Comparison of ENCODE assay signal across 1 cellular context in the genomic region with DNA sequence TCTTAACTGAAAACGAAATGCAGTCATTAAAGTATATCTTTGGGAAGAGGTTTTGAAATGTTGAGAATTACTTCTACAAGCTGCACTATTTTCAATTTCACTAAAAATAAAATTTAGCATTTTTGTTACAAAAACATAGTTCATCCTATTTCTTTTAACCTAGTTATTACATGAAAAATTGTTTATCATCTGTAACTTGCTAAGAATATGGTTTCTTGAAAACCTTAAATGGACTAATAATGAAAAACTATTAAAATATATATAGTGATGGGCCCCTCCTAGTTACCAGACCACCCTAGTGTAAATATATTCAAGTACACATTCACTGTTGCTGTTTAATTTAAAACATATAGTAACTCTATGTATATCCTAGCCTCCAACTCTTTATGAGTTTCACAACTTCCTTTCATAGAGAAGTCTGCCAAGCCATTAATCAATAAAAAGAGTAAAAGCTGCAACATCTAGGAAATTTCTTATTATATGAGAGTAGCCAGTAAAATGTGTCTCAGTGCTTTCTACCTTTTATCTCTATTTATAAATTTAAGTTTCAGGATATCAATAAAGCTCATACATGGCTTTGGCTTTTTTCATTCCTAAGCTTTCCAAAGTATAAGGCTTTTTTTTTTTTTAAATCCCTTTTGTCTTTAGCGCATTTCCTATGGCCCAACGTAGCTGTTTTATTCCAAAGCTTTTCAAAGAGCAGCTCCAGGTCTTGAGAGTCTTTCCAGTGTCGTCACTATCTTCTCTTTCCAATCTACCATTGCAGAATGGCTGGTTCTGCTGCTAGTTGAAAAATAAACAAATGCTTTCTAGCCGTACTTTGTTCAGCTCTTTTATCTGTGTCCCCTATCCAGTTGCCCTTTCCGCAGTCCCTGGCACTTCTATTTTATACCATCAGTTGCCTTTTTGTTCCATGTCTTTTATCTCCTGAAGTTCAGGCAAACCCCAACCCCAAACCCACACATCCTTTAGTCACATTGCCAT.
TF ChIP-seq lines count a peak whose summit lies in the region.

No MANE protein-coding gene starts in this region.

TF ChIP-seq in HepG2, 621 proteins besides CTCF, POLR2A, EP300 and RAD21 (continued from another document and continues in another):
- TF ChIP-seq, protein P1, sequence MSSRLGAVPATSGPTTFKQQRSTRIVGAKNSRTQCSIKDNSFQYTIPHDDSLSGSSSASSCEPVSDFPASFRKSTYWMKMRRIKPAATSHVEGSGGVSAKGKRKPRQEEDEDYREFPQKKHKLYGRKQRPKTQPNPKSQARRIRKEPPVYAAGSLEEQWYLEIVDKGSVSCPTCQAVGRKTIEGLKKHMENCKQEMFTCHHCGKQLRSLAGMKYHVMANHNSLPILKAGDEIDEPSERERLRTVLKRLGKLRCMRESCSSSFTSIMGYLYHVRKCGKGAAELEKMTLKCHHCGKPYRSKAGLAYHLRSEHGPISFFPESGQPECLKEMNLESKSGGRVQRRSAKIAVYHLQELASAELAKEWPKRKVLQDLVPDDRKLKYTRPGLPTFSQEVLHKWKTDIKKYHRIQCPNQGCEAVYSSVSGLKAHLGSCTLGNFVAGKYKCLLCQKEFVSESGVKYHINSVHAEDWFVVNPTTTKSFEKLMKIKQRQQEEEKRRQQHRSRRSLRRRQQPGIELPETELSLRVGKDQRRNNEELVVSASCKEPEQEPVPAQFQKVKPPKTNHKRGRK (CRISPR knock-in tag; IDR thresholded peaks at IDR 0.05), result no peak
- TF ChIP-seq POLR2AphosphoS5 (IDR thresholded peaks at IDR 0.05; ENCODE audit: low read depth, low read length) (peak; percentile 58; the same call in 1 of the 2 replicates), HES4 (CRISPR knock-in tag; IDR thresholded peaks at IDR 0.05; ENCODE audit: borderline replicate concordance) (no peak), SSRP1 (CRISPR knock-in tag; IDR thresholded peaks at IDR 0.05) (peak; percentile 64; the same call in 1 of the 2 replicates), ZNF619 (CRISPR knock-in tag; IDR thresholded peaks at IDR 0.05) (no peak), NR2F2 (IDR thresholded peaks at IDR 0.05; ENCODE audit: borderline replicate concordance, low read depth) (no peak), MBNL3 (CRISPR knock-in tag; conservative IDR thresholded peaks at IDR 0.05) (no peak), ZNF678 (CRISPR knock-in tag; IDR thresholded peaks at IDR 0.05) (no peak), PRMT3 (CRISPR knock-in tag; IDR thresholded peaks at IDR 0.05; ENCODE audit: borderline replicate concordance, low read depth) (no peak), ZNF20 (CRISPR knock-in tag; IDR thresholded peaks at IDR 0.05) (no peak), ZNF768 (CRISPR knock-in tag; IDR thresholded peaks at IDR 0.05) (no peak), FOXK1 (CRISPR knock-in tag; IDR thresholded peaks at IDR 0.05; ENCODE audit: borderline replicate concordance, low read depth) (no peak), ZSCAN22 (CRISPR knock-in tag; IDR thresholded peaks at IDR 0.05) (no peak), ZBTB3 (CRISPR knock-in tag; IDR thresholded peaks at IDR 0.05; ENCODE audit: borderline replicate concordance, low read depth) (0 out of 2 replicates have a peak, but pooled peaks have one; percentile 28), ZNF547 (CRISPR knock-in tag; IDR thresholded peaks at IDR 0.05) (no peak), ARID2 (CRISPR knock-in tag; IDR thresholded peaks at IDR 0.05; ENCODE audit: borderline replicate concordance) (no peak), ZNF282 (IDR thresholded peaks at IDR 0.05; ENCODE audit: partially characterized antibody) (no peak), ZBTB21 (CRISPR knock-in tag; IDR thresholded peaks at IDR 0.05) (no peak), SNAI1 (CRISPR knock-in tag; IDR thresholded peaks at IDR 0.05; ENCODE audit: borderline replicate concordance) (no peak), NPAS2 (CRISPR knock-in tag; IDR thresholded peaks at IDR 0.05; ENCODE audit: borderline replicate concordance) (no peak), MAZ (IDR thresholded peaks at IDR 0.05; ENCODE audit: borderline replicate concordance, low read depth, low read length) (no peak), MAZ (CRISPR knock-in tag; IDR thresholded peaks at IDR 0.05; ENCODE audit: low read depth) (no peak), ZNF207 (IDR thresholded peaks at IDR 0.05; ENCODE audit: borderline replicate concordance) (no peak), SMARCE1 (IDR thresholded peaks at IDR 0.05; ENCODE audit: borderline replicate concordance) (no peak), ZNF605 (CRISPR knock-in tag; IDR thresholded peaks at IDR 0.05) (no peak), ZNF333 (CRISPR knock-in tag; IDR thresholded peaks at IDR 0.05; ENCODE audit: borderline replicate concordance) (no peak), NCOR1 (IDR thresholded peaks at IDR 0.05; ENCODE audit: borderline replicate concordance, low read length) (peak; percentile 54; the same call in 1 of the 2 replicates)
- TF ChIP-seq, protein P2, sequence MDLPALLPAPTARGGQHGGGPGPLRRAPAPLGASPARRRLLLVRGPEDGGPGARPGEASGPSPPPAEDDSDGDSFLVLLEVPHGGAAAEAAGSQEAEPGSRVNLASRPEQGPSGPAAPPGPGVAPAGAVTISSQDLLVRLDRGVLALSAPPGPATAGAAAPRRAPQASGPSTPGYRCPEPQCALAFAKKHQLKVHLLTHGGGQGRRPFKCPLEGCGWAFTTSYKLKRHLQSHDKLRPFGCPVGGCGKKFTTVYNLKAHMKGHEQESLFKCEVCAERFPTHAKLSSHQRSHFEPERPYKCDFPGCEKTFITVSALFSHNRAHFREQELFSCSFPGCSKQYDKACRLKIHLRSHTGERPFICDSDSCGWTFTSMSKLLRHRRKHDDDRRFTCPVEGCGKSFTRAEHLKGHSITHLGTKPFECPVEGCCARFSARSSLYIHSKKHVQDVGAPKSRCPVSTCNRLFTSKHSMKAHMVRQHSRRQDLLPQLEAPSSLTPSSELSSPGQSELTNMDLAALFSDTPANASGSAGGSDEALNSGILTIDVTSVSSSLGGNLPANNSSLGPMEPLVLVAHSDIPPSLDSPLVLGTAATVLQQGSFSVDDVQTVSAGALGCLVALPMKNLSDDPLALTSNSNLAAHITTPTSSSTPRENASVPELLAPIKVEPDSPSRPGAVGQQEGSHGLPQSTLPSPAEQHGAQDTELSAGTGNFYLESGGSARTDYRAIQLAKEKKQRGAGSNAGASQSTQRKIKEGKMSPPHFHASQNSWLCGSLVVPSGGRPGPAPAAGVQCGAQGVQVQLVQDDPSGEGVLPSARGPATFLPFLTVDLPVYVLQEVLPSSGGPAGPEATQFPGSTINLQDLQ (CRISPR knock-in tag; IDR thresholded peaks at IDR 0.05), result no peak
- TF ChIP-seq, protein P3, sequence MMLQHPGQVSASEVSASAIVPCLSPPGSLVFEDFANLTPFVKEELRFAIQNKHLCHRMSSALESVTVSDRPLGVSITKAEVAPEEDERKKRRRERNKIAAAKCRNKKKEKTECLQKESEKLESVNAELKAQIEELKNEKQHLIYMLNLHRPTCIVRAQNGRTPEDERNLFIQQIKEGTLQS (CRISPR knock-in tag; IDR thresholded peaks at IDR 0.05), result no peak
- TF ChIP-seq, protein P4, sequence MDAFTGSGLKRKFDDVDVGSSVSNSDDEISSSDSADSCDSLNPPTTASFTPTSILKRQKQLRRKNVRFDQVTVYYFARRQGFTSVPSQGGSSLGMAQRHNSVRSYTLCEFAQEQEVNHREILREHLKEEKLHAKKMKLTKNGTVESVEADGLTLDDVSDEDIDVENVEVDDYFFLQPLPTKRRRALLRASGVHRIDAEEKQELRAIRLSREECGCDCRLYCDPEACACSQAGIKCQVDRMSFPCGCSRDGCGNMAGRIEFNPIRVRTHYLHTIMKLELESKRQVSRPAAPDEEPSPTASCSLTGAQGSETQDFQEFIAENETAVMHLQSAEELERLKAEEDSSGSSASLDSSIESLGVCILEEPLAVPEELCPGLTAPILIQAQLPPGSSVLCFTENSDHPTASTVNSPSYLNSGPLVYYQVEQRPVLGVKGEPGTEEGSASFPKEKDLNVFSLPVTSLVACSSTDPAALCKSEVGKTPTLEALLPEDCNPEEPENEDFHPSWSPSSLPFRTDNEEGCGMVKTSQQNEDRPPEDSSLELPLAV (CRISPR knock-in tag; conservative IDR thresholded peaks at IDR 0.05; ENCODE audit: low read depth), result no peak
- TF ChIP-seq, protein P5, sequence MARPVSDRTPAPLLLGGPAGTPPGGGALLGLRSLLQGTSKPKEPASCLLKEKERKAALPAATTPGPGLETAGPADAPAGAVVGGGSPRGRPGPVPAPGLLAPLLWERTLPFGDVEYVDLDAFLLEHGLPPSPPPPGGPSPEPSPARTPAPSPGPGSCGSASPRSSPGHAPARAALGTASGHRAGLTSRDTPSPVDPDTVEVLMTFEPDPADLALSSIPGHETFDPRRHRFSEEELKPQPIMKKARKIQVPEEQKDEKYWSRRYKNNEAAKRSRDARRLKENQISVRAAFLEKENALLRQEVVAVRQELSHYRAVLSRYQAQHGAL (CRISPR knock-in tag; IDR thresholded peaks at IDR 0.05; ENCODE audit: not compliant biosample characterization), result no peak
- TF ChIP-seq, protein P6, sequence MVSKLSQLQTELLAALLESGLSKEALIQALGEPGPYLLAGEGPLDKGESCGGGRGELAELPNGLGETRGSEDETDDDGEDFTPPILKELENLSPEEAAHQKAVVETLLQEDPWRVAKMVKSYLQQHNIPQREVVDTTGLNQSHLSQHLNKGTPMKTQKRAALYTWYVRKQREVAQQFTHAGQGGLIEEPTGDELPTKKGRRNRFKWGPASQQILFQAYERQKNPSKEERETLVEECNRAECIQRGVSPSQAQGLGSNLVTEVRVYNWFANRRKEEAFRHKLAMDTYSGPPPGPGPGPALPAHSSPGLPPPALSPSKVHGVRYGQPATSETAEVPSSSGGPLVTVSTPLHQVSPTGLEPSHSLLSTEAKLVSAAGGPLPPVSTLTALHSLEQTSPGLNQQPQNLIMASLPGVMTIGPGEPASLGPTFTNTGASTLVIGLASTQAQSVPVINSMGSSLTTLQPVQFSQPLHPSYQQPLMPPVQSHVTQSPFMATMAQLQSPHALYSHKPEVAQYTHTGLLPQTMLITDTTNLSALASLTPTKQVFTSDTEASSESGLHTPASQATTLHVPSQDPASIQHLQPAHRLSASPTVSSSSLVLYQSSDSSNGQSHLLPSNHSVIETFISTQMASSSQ (IDR thresholded peaks at IDR 0.05; ENCODE audit: low read depth), result no peak
- TF ChIP-seq, protein P6 (CRISPR knock-in tag; IDR thresholded peaks at IDR 0.05; ENCODE audit: borderline replicate concordance), result 0 out of 2 replicates have a peak, but pooled peaks have one; percentile 36
- TF ChIP-seq, protein P7, sequence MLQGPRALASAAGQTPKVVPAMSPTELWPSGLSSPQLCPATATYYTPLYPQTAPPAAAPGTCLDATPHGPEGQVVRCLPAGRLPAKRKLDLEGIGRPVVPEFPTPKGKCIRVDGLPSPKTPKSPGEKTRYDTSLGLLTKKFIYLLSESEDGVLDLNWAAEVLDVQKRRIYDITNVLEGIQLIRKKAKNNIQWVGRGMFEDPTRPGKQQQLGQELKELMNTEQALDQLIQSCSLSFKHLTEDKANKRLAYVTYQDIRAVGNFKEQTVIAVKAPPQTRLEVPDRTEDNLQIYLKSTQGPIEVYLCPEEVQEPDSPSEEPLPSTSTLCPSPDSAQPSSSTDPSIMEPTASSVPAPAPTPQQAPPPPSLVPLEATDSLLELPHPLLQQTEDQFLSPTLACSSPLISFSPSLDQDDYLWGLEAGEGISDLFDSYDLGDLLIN (CRISPR knock-in tag; IDR thresholded peaks at IDR 0.05; ENCODE audit: borderline replicate concordance), result no peak
- TF ChIP-seq, protein P8, sequence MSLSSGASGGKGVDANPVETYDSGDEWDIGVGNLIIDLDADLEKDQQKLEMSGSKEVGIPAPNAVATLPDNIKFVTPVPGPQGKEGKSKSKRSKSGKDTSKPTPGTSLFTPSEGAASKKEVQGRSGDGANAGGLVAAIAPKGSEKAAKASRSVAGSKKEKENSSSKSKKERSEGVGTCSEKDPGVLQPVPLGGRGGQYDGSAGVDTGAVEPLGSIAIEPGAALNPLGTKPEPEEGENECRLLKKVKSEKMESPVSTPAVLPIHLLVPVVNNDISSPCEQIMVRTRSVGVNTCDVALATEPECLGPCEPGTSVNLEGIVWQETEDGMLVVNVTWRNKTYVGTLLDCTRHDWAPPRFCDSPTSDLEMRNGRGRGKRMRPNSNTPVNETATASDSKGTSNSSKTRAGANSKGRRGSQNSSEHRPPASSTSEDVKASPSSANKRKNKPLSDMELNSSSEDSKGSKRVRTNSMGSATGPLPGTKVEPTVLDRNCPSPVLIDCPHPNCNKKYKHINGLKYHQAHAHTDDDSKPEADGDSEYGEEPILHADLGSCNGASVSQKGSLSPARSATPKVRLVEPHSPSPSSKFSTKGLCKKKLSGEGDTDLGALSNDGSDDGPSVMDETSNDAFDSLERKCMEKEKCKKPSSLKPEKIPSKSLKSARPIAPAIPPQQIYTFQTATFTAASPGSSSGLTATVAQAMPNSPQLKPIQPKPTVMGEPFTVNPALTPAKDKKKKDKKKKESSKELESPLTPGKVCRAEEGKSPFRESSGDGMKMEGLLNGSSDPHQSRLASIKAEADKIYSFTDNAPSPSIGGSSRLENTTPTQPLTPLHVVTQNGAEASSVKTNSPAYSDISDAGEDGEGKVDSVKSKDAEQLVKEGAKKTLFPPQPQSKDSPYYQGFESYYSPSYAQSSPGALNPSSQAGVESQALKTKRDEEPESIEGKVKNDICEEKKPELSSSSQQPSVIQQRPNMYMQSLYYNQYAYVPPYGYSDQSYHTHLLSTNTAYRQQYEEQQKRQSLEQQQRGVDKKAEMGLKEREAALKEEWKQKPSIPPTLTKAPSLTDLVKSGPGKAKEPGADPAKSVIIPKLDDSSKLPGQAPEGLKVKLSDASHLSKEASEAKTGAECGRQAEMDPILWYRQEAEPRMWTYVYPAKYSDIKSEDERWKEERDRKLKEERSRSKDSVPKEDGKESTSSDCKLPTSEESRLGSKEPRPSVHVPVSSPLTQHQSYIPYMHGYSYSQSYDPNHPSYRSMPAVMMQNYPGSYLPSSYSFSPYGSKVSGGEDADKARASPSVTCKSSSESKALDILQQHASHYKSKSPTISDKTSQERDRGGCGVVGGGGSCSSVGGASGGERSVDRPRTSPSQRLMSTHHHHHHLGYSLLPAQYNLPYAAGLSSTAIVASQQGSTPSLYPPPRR (CRISPR knock-in tag; IDR thresholded peaks at IDR 0.05; ENCODE audit: borderline replicate concordance), result 0 out of 2 replicates have a peak, but pooled peaks have one; percentile 20
